1 cellular context compared by ENCODE assay signal in genomic region chr18:24731981-24732380, GRCh38.
TF ChIP-seq lines count a peak whose summit lies in the region.

No MANE protein-coding gene starts in this region.

TF ChIP-seq in HCT116, 20 proteins besides CTCF, POLR2A, EP300 and RAD21 (continued from another document):
- TF ChIP-seq REST (IDR thresholded peaks at IDR 0.05; ENCODE audit: low read depth), result no peak
- TF ChIP-seq SRF (IDR thresholded peaks at IDR 0.05; ENCODE audit: low read depth), result no peak
- TF ChIP-seq CBX3 (IDR thresholded peaks at IDR 0.05; ENCODE audit: low read depth), result no peak
- TF ChIP-seq JUND (IDR thresholded peaks at IDR 0.05), result no peak
- no peak for TF ChIP-seq EZH2phosphoT487 (IDR thresholded peaks at IDR 0.05; ENCODE audit: borderline replicate concordance)
- no peak for TF ChIP-seq ATF3 (IDR thresholded peaks at IDR 0.05)
- no peak for TF ChIP-seq EZH2 (IDR thresholded peaks at IDR 0.05)
- no peak for TF ChIP-seq CEBPB (IDR thresholded peaks at IDR 0.05; ENCODE audit: low read depth)
- no peak for TF ChIP-seq FOSL1 (IDR thresholded peaks at IDR 0.05; ENCODE audit: low read depth)
- TF ChIP-seq EGR1 (IDR thresholded peaks at IDR 0.05; ENCODE audit: low read depth), result no peak
- no peak for TF ChIP-seq SP1 (IDR thresholded peaks at IDR 0.05; ENCODE audit: low read depth)
- no peak for TF ChIP-seq ZBTB33 (IDR thresholded peaks at IDR 0.05; ENCODE audit: extremely low read depth, insufficient replicate concordance, low read length)
- no peak for TF ChIP-seq YY1 (IDR thresholded peaks at IDR 0.05; ENCODE audit: extremely low read depth, insufficient replicate concordance, low read depth, low read length)
- TF ChIP-seq ZNF274 (IDR thresholded peaks at IDR 0.05; ENCODE audit: low read depth, low read length), result no peak
